In the genomic region with DNA sequence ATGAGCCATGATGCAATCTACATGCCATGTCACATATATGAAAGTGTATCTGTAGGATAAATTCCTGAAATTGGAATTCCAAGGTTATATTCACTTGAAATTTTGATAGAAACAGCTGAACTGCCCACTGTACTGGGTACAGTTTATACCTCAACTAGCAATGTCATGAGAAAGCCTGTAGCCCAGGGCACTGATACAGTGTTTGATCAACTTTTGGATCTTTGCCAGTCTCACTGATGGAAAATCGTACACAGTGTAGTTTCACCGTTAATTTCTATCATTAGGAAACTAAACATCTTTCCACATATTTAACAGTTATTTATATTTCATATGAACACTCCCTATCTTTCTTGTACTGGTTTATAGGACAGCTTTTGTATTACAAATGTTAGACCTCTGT, we compare ENCODE assay signal across 1 cellular context.
TF ChIP-seq lines count a peak whose summit lies in the region.

No MANE protein-coding gene starts in this region.

TF ChIP-seq in K562, 482 proteins besides CTCF, POLR2A, EP300 and RAD21 (continued from another document):
- no peak for TF ChIP-seq ADNP (tag; IDR thresholded peaks at IDR 0.05)
